1 cellular context compared by ENCODE assay signal in the genomic region with DNA sequence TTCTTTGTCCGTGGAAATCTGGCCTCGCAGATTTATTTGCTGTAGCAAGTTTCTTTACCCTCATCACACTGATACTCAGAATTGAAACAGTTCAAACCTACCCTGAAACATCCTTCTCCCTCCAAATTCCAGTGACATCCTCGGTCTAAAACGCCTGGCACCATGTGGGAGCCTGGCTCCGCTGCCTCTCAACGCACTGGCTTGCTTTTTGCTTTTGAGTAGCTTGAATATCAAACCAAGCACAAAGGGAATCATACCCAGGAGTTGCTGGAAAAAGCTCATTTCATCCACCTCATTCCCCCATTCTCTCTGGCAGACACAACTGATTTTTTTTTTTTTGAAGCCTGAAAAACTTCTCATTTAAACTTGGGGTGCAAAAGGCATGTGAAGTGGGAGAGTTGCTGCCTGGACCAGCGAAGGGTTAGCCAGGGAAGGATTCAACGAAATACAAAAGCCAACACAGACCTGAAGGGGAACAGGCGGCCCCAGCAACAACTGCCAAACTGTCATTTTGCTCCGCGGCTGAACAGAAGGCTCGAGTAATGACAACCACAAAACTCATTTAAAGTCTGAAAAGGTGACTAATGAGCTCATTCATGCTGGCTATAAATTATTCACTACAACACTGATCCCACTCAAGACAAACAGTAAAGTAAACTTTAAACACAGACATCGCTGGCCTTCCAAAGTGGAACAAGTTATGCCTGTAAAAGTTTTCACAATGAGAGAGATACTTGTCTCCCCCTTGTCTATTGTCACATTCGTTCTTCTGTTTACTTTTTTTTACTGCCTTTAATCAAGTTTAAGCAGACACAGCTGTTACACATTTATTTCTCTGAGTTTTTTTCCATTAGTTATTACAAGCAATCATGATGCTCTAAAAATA.
TF ChIP-seq lines count a peak whose summit lies in the region.

No MANE protein-coding gene starts in this region.

TF ChIP-seq in WTC11, 78 proteins besides CTCF, POLR2A, EP300 and RAD21 (continued from another document):
- TF ChIP-seq, protein P1, sequence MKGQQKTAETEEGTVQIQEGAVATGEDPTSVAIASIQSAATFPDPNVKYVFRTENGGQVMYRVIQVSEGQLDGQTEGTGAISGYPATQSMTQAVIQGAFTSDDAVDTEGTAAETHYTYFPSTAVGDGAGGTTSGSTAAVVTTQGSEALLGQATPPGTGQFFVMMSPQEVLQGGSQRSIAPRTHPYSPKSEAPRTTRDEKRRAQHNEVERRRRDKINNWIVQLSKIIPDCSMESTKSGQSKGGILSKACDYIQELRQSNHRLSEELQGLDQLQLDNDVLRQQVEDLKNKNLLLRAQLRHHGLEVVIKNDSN (CRISPR knock-in tag; IDR thresholded peaks at IDR 0.05) = no peak
- TF ChIP-seq AR (CRISPR knock-in tag; IDR thresholded peaks at IDR 0.05) (no peak), NFATC4 (CRISPR knock-in tag; IDR thresholded peaks at IDR 0.05) (no peak), ATF3 (CRISPR knock-in tag; conservative IDR thresholded peaks at IDR 0.05) (no peak), ESRRA (CRISPR knock-in tag; IDR thresholded peaks at IDR 0.05; ENCODE audit: borderline replicate concordance) (no peak), ZNF671 (CRISPR knock-in tag; IDR thresholded peaks at IDR 0.05) (no peak), ZNF281 (CRISPR knock-in tag; IDR thresholded peaks at IDR 0.05) (no peak)
- TF ChIP-seq, protein P2, sequence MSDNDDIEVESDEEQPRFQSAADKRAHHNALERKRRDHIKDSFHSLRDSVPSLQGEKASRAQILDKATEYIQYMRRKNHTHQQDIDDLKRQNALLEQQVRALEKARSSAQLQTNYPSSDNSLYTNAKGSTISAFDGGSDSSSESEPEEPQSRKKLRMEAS (CRISPR knock-in tag; IDR thresholded peaks at IDR 0.05) = no peak
